ENCODE assay signal across 10 cellular contexts in genomic region chr2:219274392-219274921, GRCh38. TPM values are rescaled to one million over a fixed set of nuclear protein-coding genes. Genes with fewer than 3 reads are reported as not detected.
DNase-seq lines count a peak whose midpoint lies in the region; ATAC-seq and TF ChIP-seq lines count a peak whose summit lies in the region.
"Had no signal": no experiment of that assay in that cellular context is flagged by ENCODE, and none has a peak within 500 bp of the region (broad histone marks: within the 10 kb centered on the region; RNA-seq: fewer than 3 reads in every experiment).

No MANE protein-coding gene starts in this region.

- TF ChIP-seq POLR2A in stomach (IDR thresholded peaks at IDR 0.05) (no peak), GM18505 (IDR thresholded peaks at IDR 0.05; ENCODE audit: borderline replicate concordance, extremely low read depth, insufficient read depth, insufficient read length) (no peak)

- peak overlapping the region; percentile 1; the same call in 1 of the 2 replicates for H3K4me3 ChIP-seq in WI38 (ENCODE audit: low read depth, low read length)
- H3K4me3 ChIP-seq in left ventricle myocardium inferior = no peak overlapping the region
- no peak overlapping the region for H3K4me3 ChIP-seq in stomach
- H3K4me3 ChIP-seq: ovary had no signal

- no peaks in the 10 kb centered on the region for H3K9me3 ChIP-seq in left ventricle myocardium inferior (replicated peaks)
- no peaks in the 10 kb centered on the region for H3K9me3 ChIP-seq in stomach
- H3K9me3 ChIP-seq: ovary had no signal

- WGBS in stomach, 5 donors = 35 to 44% (median 38%) methylated on average over 3 of the region's 3 CpGs

- no peak for TF ChIP-seq EP300 in stomach (IDR thresholded peaks at IDR 0.05)

- ATAC-seq in HG03571 (IDR thresholded peaks at IDR 0.05; ENCODE audit: unreplicated experiment) = no peak
- ATAC-seq in HG03565 (IDR thresholded peaks at IDR 0.05; ENCODE audit: unreplicated experiment) = no peak
- no peak for ATAC-seq in GM18505 (IDR thresholded peaks at IDR 0.05; ENCODE audit: unreplicated experiment)

- peak; percentile 68 for DNase-seq in HCEC 1CT
- DNase-seq in left ventricle myocardium inferior = no peak
- no peak for DNase-seq in stomach
- DNase-seq in activated naive CD4-positive, alpha-beta T cell treated with anti-CD3 and anti-CD28 coated beads, Interleukin-2, amount 50 U/mL, for 16 hours = no peak
- DNase-seq: cortex of kidney, ovary had no signal

- TF ChIP-seq CTCF in WI38 (IDR thresholded peaks at IDR 0.05; ENCODE audit: low read depth, low read length) (no peak), left ventricle myocardium inferior (IDR thresholded peaks at IDR 0.05; ENCODE audit: borderline replicate concordance) (no peak), stomach (IDR thresholded peaks at IDR 0.05) (no peak)

- intact Hi-C loops in left ventricle myocardium inferior (cut with micrococcal nuclease) (no loop called here), stomach (cut with DNase I; ENCODE audit: low total_unique reads) (no loop called here)

- H3K27ac ChIP-seq in left ventricle myocardium inferior (replicated peaks) (peak overlapping the region; percentile 91), stomach (peak overlapping the region in 3 of 5 donors; percentile 41 to 68 (median 53))
- H3K27ac ChIP-seq: ovary had no signal

- H3K4me1 ChIP-seq in left ventricle myocardium inferior (peaks cover 36% of the 10 kb centered on the region), stomach (peaks cover 12 to 18% (median 17%) of the 10 kb centered on the region in 4 donors)

- no peaks in the 10 kb centered on the region for H3K36me3 ChIP-seq in left ventricle myocardium inferior
- no peaks in the 10 kb centered on the region for H3K36me3 ChIP-seq in stomach
- H3K36me3 ChIP-seq: ovary had no signal

- no peaks in the 10 kb centered on the region for H3K27me3 ChIP-seq in left ventricle myocardium inferior (ENCODE audit: low read depth)
- no peaks in the 10 kb centered on the region for H3K27me3 ChIP-seq in stomach
- H3K27me3 ChIP-seq: ovary had no signal

RNA-seq across cellular contexts. Expression of gene DNAJB2, which starts 4.7 kb away (rescaled TPM):
- 77.5 TPM for total RNA-seq in left ventricle myocardium inferior
- 10 to 100 TPM; 24.4 to 88.8 (median 47.8) TPM for total RNA-seq in stomach
- polyA plus RNA-seq in stomach = 10 to 100 TPM; 62.5 to 85.8 (median 77.5) TPM

RNA-seq across cellular contexts. Expression of gene TUBA4A, which starts 20.7 kb away (rescaled TPM):
- 130 TPM for total RNA-seq in left ventricle myocardium inferior
- 100 to 1,000 TPM in 1 of 5 donors, 10 to 100 TPM in 4; 18.7 to 141 (median 27.2) TPM for total RNA-seq in stomach
- 10 to 100 TPM; 28.9 to 68.8 (median 51.0) TPM for polyA plus RNA-seq in stomach

RNA-seq across cellular contexts. Expression of gene TUBA4B, which starts 21.4 kb away (rescaled TPM):
- not detected for total RNA-seq in left ventricle myocardium inferior
- not detected for total RNA-seq in stomach
- not detected for polyA plus RNA-seq in stomach

RNA-seq across cellular contexts. Expression of gene STK16, which starts 29.2 kb away (rescaled TPM):
- 19.2 TPM for total RNA-seq in left ventricle myocardium inferior
- 10 to 100 TPM in 4 of 5 donors, 1 to 10 TPM in 1; 1.2 to 55.6 (median 23.7) TPM for total RNA-seq in stomach
- 10 to 100 TPM; 38.8 to 55.9 (median 45.1) TPM for polyA plus RNA-seq in stomach

RNA-seq across cellular contexts. Expression of gene GLB1L, which starts 29.2 kb away (rescaled TPM):
- total RNA-seq in left ventricle myocardium inferior (1.7 TPM), stomach (10 to 100 TPM in 1 of 5 donors, 1 to 10 TPM in 2, under 1 TPM in 1, not detected in 1; 0.58 to 31.4 (median 4.5) TPM)
- polyA plus RNA-seq in stomach = 1 to 10 TPM; 2.6 to 4.9 (median 2.6) TPM
